In the genomic region with DNA sequence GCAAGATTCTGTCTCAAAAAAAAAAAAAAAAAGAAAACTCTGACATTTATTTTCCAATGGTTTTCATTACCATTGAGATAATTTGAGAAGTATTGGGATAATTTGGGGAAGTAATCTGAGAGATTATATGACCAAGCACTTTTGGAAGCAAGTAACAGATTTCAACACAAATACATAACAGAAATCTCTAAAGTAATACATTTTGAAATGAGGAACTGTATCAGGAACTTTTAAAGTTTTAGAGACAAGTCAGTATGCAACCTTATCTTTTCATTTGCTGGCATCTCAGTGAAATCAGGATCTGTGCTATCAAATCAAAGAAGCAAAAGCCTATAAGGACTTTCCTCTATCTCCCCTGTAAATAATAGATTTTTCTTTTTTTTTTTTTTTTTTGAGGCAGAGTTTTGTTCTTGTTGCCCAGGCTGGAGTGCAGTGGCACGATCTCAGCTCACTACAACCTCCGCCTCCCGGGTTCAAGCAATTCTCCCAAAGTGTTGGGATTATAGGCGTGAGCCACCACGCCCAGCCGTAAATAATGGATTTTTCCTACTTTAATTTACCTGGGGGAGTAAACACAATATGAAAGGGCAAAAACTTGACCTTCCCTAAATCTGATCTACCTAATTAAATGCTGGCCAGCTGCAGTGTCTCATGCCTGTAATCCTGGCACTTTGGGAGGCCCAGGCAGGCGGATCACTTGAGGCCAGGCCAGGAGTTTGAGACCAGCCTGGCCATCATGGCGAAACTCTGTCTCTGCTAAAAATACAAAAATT, we compare ENCODE assay signal across 1 cellular context.
TF ChIP-seq lines count a peak whose summit lies in the region.

No MANE protein-coding gene starts in this region.

TF ChIP-seq in HEK293, 187 proteins besides CTCF, POLR2A, EP300 and RAD21 (continued from another document):
- TF ChIP-seq PRDM4 (tag by site-specific recombination; IDR thresholded peaks at IDR 0.05) = no peak
- TF ChIP-seq, protein P1, sequence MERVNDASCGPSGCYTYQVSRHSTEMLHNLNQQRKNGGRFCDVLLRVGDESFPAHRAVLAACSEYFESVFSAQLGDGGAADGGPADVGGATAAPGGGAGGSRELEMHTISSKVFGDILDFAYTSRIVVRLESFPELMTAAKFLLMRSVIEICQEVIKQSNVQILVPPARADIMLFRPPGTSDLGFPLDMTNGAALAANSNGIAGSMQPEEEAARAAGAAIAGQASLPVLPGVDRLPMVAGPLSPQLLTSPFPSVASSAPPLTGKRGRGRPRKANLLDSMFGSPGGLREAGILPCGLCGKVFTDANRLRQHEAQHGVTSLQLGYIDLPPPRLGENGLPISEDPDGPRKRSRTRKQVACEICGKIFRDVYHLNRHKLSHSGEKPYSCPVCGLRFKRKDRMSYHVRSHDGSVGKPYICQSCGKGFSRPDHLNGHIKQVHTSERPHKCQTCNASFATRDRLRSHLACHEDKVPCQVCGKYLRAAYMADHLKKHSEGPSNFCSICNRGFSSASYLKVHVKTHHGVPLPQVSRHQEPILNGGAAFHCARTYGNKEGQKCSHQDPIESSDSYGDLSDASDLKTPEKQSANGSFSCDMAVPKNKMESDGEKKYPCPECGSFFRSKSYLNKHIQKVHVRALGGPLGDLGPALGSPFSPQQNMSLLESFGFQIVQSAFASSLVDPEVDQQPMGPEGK (tag by site-specific recombination; IDR thresholded peaks at IDR 0.05) = no peak
- 0 out of 2 replicates have a peak, but pooled peaks have one; percentile 15 for TF ChIP-seq FEZF1 (tag by site-specific recombination; IDR thresholded peaks at IDR 0.05)
- no peak for TF ChIP-seq ZBTB10 (tag by site-specific recombination; IDR thresholded peaks at IDR 0.05)
- TF ChIP-seq ZNF350 (tag by site-specific recombination; IDR thresholded peaks at IDR 0.05) = no peak
- TF ChIP-seq KLF7 (tag by site-specific recombination; IDR thresholded peaks at IDR 0.05; ENCODE audit: borderline replicate concordance) = peak; percentile 81; the same call in 1 of the 2 replicates
- TF ChIP-seq, protein P2, sequence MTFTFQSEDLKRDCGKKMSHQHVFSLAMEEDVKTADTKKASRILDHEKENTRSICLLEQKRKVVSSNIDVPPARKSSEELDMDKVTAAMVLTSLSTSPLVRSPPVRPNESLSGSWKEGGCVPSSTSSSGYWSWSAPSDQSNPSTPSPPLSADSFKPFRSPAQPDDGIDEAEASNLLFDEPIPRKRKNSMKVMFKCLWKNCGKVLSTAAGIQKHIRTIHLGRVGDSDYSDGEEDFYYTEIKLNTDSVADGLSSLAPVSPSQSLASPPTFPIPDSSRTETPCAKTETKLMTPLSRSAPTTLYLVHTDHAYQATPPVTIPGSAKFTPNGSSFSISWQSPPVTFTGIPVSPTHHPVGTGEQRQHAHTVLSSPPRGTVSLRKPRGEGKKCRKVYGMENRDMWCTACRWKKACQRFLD (tag by site-specific recombination; IDR thresholded peaks at IDR 0.05) = no peak
- no peak for TF ChIP-seq ZBTB44 (tag by site-specific recombination; IDR thresholded peaks at IDR 0.05)
- TF ChIP-seq SCRT1 (tag by site-specific recombination; IDR thresholded peaks at IDR 0.05; ENCODE audit: borderline replicate concordance) = no peak
- TF ChIP-seq PRDM6 (tag by site-specific recombination; IDR thresholded peaks at IDR 0.05) = peak; percentile 74
- TF ChIP-seq ZNF302 (tag by site-specific recombination; IDR thresholded peaks at IDR 0.05; ENCODE audit: low read depth) = no peak
- TF ChIP-seq, protein P3, sequence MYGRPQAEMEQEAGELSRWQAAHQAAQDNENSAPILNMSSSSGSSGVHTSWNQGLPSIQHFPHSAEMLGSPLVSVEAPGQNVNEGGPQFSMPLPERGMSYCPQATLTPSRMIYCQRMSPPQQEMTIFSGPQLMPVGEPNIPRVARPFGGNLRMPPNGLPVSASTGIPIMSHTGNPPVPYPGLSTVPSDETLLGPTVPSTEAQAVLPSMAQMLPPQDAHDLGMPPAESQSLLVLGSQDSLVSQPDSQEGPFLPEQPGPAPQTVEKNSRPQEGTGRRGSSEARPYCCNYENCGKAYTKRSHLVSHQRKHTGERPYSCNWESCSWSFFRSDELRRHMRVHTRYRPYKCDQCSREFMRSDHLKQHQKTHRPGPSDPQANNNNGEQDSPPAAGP (tag by site-specific recombination; IDR thresholded peaks at IDR 0.05) = peak; percentile 72
- TF ChIP-seq ZIC2 (tag by site-specific recombination; IDR thresholded peaks at IDR 0.05) = no peak
- no peak for TF ChIP-seq KLF8 (tag by site-specific recombination; IDR thresholded peaks at IDR 0.05)
